8 cellular contexts compared by ENCODE assay signal in the genomic region with DNA sequence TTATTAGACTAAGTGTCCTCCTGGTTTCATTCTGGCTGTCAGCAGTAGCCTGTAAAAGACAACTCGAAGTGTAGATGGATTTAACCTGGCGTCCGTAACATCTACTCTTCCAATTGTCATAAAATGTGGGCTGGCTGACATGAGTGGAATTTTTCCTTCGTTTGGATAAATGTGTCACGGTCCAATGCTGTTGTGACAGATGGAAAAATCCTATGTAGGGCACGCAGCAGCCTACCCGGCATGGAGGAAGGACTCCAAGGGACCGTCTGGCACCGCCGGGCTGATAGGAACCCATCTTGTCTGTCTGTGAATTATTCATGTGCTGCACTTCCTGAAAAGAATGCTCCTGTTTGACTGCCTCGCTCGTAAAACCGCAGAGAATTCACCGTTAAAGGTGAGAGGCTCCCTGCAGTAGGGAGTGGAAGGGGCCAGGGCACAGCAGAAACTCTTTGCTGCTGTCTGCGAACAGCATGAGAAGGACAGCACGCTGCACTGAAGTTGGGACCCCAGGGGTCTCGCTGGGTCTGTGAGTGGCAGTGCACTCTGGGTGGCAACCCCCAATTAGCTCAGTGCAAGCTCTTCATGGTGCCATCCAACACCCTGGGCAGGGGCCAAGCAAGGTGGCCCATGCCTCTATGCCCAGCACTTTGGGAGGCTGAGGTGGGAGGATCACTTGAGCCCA. TPM values are rescaled to one million over a fixed set of nuclear protein-coding genes. Genes with fewer than 3 reads are reported as not detected.
DNase-seq lines count a peak whose midpoint lies in the region; ATAC-seq lines count a peak whose summit lies in the region.

No MANE protein-coding gene starts in this region.

- no peaks in the 10 kb centered on the region for H3K9me3 Mint-ChIP-seq in immature natural killer cell

- H3K27ac Mint-ChIP-seq in immature natural killer cell, result peak overlapping the region; percentile 90 to 99 (median 96)

- H3K36me3 Mint-ChIP-seq in immature natural killer cell, result peaks cover 0 to 3% (median 0%) of the 10 kb centered on the region in 3 donors

- H3K4me3 Mint-ChIP-seq in immature natural killer cell, result peak overlapping the region; percentile 71 to 81 (median 75)

- DNase-seq in stimulated activated CD4-positive, alpha-beta T cell treated with anti-CD3 and anti-CD28 coated beads, Interleukin-12 subunit alpha, Interleukin-12 subunit beta, amount 100 ng/mL, for 24 hours (ENCODE audit: low read depth in 2 of 2), result peak; percentile 32 to 41
- DNase-seq in stimulated activated CD4-positive, alpha-beta T cell treated with anti-CD3 and anti-CD28 coated beads, Interleukin-2, amount 100 ng/mL, for 48 hours, result no peak
- DNase-seq in NCI-H524 (lab: John Stamatoyannopoulos, UW) (peak; percentile 67 to 83), activated T-helper 1 cell treated with Interleukin-2 at 50 U/mL for 16 hours (ENCODE audit: low read depth) (peak; percentile 44), immature natural killer cell (peak; percentile 54 to 70 (median 65)), SKM-1 (lab: John Stamatoyannopoulos, UW; ENCODE audit: unreplicated experiment) (no peak)
- peak; percentile 42 for DNase-seq in stimulated activated CD8-positive, alpha-beta memory T cell treated with anti-CD3 and anti-CD28 coated beads, Interleukin-12 subunit alpha, Interleukin-12 subunit beta, amount 100 ng/mL, for 1 hour (ENCODE audit: low read depth)

- H3K27me3 Mint-ChIP-seq in immature natural killer cell (ENCODE audit: low read depth in 3 of 3), result peaks cover 20 to 26% (median 21%) of the 10 kb centered on the region in 3 donors

- peaks cover 67 to 69% of the 10 kb centered on the region in 2 donors for H3K4me1 Mint-ChIP-seq in immature natural killer cell

- ATAC-seq in GM21723 (IDR thresholded peaks at IDR 0.05; ENCODE audit: unreplicated experiment), result no peak

RNA-seq across cellular contexts. Expression of a gene that starts 1.6 kb away (rescaled TPM):
- 100 to 1,000 TPM in 1 of 3 donors, 10 to 100 TPM in 2; 73.5 to 125 (median 80.6) TPM for polyA plus RNA-seq in immature natural killer cell

RNA-seq across cellular contexts. Expression of a gene that starts 32.9 kb away (rescaled TPM):
- polyA plus RNA-seq in immature natural killer cell, result 10 to 100 TPM; 16.2 to 25.8 (median 18.5) TPM

RNA-seq across cellular contexts. Expression of a gene that starts 33.0 kb away (rescaled TPM):
- 10 to 100 TPM; 13.5 to 22.8 (median 21.5) TPM for polyA plus RNA-seq in immature natural killer cell

RNA-seq across cellular contexts. Expression of a gene that starts 35.6 kb away (rescaled TPM):
- 10 to 100 TPM; 13.2 to 20.2 (median 17.2) TPM for polyA plus RNA-seq in immature natural killer cell

RNA-seq across cellular contexts. Expression of a gene that starts 47.0 kb away (rescaled TPM):
- polyA plus RNA-seq in immature natural killer cell, result 100 to 1,000 TPM; 103 to 115 (median 115) TPM

Comparison
In these comparisons a context has a peak if more than half of its experiments do, and no peak if none do; other contexts are left out.
1. DNase-seq: peak in stimulated activated CD4-positive, alpha-beta T cell treated with anti-CD3 and anti-CD28 coated beads, Interleukin-12 subunit alpha, Interleukin-12 subunit beta, amount 100 ng/mL, for 24 hours (2 of 2), NCI-H524 (2 of 2), activated T-helper 1 cell treated with Interleukin-2 at 50 U/mL for 16 hours (single experiment), immature natural killer cell (3 of 3) and stimulated activated CD8-positive, alpha-beta memory T cell treated with anti-CD3 and anti-CD28 coated beads, Interleukin-12 subunit alpha, Interleukin-12 subunit beta, amount 100 ng/mL, for 1 hour (single experiment); none in stimulated activated CD4-positive, alpha-beta T cell treated with anti-CD3 and anti-CD28 coated beads, Interleukin-2, amount 100 ng/mL, for 48 hours (0 of 2) and SKM-1 (single experiment).